Comparison of ENCODE assay signal across 8 cellular contexts in genomic region chr1:46442317-46443161, GRCh38. TPM values are rescaled to one million over a fixed set of nuclear protein-coding genes. Genes with fewer than 3 reads are reported as not detected.
DNase-seq lines count a peak whose midpoint lies in the region; ATAC-seq and TF ChIP-seq lines count a peak whose summit lies in the region.

No MANE protein-coding gene starts in this region.

- H3K27me3 ChIP-seq in adrenal gland (no peaks in the 10 kb centered on the region), right cardiac atrium (ENCODE audit: control insufficient read depth, insufficient read depth) (no peaks in the 10 kb centered on the region), rectal smooth muscle tissue (ENCODE audit: control insufficient read depth, insufficient read depth, low read length) (peaks cover 7% of the 10 kb centered on the region), aorta (ENCODE audit: control insufficient read depth in 1 of 2, insufficient read depth in 2 of 2, low read length in 1 of 2) (no peaks in the 10 kb centered on the region)

- peaks cover 0 to 3% of the 10 kb centered on the region in 2 donors for H3K4me1 ChIP-seq in adrenal gland (replicated peaks in 1 of 2)
- H3K4me1 ChIP-seq in right cardiac atrium (ENCODE audit: control insufficient read depth, insufficient read depth, low read length), result peaks cover 2% of the 10 kb centered on the region
- no peaks in the 10 kb centered on the region for H3K4me1 ChIP-seq in rectal smooth muscle tissue (ENCODE audit: control insufficient read depth, insufficient read depth, low read length)
- H3K4me1 ChIP-seq in aorta (ENCODE audit: control insufficient read depth in 1 of 2, insufficient read depth in 2 of 2, low read length in 2 of 2), result no peaks in the 10 kb centered on the region

- H3K9ac ChIP-seq in rectal smooth muscle tissue (ENCODE audit: low read length), result no peak overlapping the region

- peak overlapping the region in 1 of 4 donors; percentile 38 for H3K4me3 ChIP-seq in adrenal gland
- peak overlapping the region; percentile 12 for H3K4me3 ChIP-seq in right cardiac atrium (ENCODE audit: low read length)
- peak overlapping the region; percentile 62 for H3K4me3 ChIP-seq in rectal smooth muscle tissue (ENCODE audit: low read length)
- no peak overlapping the region for H3K4me3 ChIP-seq in aorta (ENCODE audit: low read length in 2 of 2)

- no peaks in the 10 kb centered on the region for H3K9me3 ChIP-seq in adrenal gland (replicated peaks in 1 of 3)
- H3K9me3 ChIP-seq in right cardiac atrium (ENCODE audit: control insufficient read depth, low read length), result no peaks in the 10 kb centered on the region
- no peaks in the 10 kb centered on the region for H3K9me3 ChIP-seq in aorta (ENCODE audit: control insufficient read depth, low read length)

- ATAC-seq in GM21723 (IDR thresholded peaks at IDR 0.05; ENCODE audit: unreplicated experiment) (peak; percentile 71), right cardiac atrium (peak; percentile 69 to 76), aorta (ENCODE audit: low FRiP score) (peak; percentile 85)

- intact Hi-C loops in adrenal gland (cut with DNase I) (no loop called here), right cardiac atrium (cut with DNase I) (loop anchor here in 1 of 4 donors (10.0 kb wide), 1 partner anchor 82 kb away; no protein-coding TSS in a partner anchor), aorta (cut with DNase I) (loop anchor here (10.0 kb wide), 1 partner anchor 282 kb away; no protein-coding TSS in a partner anchor)

- DNase-seq in DMS153 treated with DMSO at 0.1 percent for 48 hours (lab: John Stamatoyannopoulos, UW; ENCODE audit: unreplicated experiment), result peak; percentile 34
- peak; percentile 78 for DNase-seq in LoVo (ENCODE audit: low spot score)
- peak; percentile 77 for DNase-seq in SW480 (ENCODE audit: low spot score)
- peak; percentile 77 to 93 (median 83) for DNase-seq in adrenal gland
- peak; percentile 71 to 88 (median 87) for DNase-seq in right cardiac atrium
- DNase-seq in aorta, result peak; percentile 77 to 92

- H3K27ac ChIP-seq in adrenal gland (peak overlapping the region in 2 of 5 donors; percentile 64 to 70), right cardiac atrium (ENCODE audit: low read length) (no peak overlapping the region), rectal smooth muscle tissue (ENCODE audit: low read depth, low read length) (no peak overlapping the region), aorta (ENCODE audit: low read depth in 1 of 2, low read length in 2 of 2) (no peak overlapping the region)

- no peaks in the 10 kb centered on the region for H3K36me3 ChIP-seq in adrenal gland (replicated peaks in 1 of 2)
- no peaks in the 10 kb centered on the region for H3K36me3 ChIP-seq in rectal smooth muscle tissue (ENCODE audit: control insufficient read depth, insufficient read depth, low read length)
- no peaks in the 10 kb centered on the region for H3K36me3 ChIP-seq in aorta (ENCODE audit: control insufficient read depth in 1 of 2, insufficient read depth in 2 of 2, low read length in 1 of 2)

- WGBS in adrenal gland, 4 donors, result 9 to 15% (median 11%) methylated on average over 20 to 25 of the region's 25 CpGs
- WGBS in right cardiac atrium, result 8% methylated on average over 25 of the region's 25 CpGs
- 10 to 12% methylated on average over 25 of the region's 25 CpGs for WGBS in aorta, 2 donors

- peak; percentile 74 to 90 (median 84) for TF ChIP-seq CTCF in adrenal gland (IDR thresholded peaks at IDR 0.05)

- TF ChIP-seq POLR2A in adrenal gland (IDR thresholded peaks at IDR 0.05), result no peak

RNA-seq across cellular contexts. Expression of gene DMBX1, which starts 47.1 kb away (rescaled TPM):
- total RNA-seq in adrenal gland (under 1 TPM in 2 of 8 donors, not detected in 6; 0.07 to 0.14 TPM), right cardiac atrium (not detected), aorta (not detected)
- polyA plus RNA-seq in adrenal gland (under 1 TPM in 1 of 3 donors, not detected in 2; 0.16 TPM), right cardiac atrium (not detected), aorta (under 1 TPM in 1 of 2 donors, not detected in 1; 0.38 TPM)

RNA-seq across cellular contexts. Expression of gene FAAH, which starts 48.4 kb away (rescaled TPM):
- total RNA-seq in adrenal gland (10 to 100 TPM; 20.6 to 53.8 (median 38.8) TPM), right cardiac atrium (10 to 100 TPM in 3 of 4 donors, 1 to 10 TPM in 1; 4.8 to 17.2 (median 14.7) TPM), aorta (1 to 10 TPM; 7.3 to 9.6 TPM)
- polyA plus RNA-seq in adrenal gland (100 to 1,000 TPM in 1 of 3 donors, 10 to 100 TPM in 2; 12.0 to 162 (median 89.0) TPM), right cardiac atrium (10.4 TPM), aorta (10 to 100 TPM in 1 of 2 donors, 1 to 10 TPM in 1; 3.3 to 33.2 TPM)

Comparison
In these comparisons a context has a peak if more than half of its experiments do, and no peak if none do; other contexts are left out.
1. DNase-seq: peak in every context shown above with its lines; median percentile 87 in right cardiac atrium; 84 in aorta; 83 in adrenal gland; 78 in LoVo; 77 in SW480; 34 in DMS153 treated with DMSO at 0.1 percent for 48 hours.
2. H3K4me3 ChIP-seq: peak in right cardiac atrium (single experiment) and rectal smooth muscle tissue (single experiment); none in aorta (0 of 2).
3. intact Hi-C loops: an anchor here in aorta (10.0 kb wide); none called in adrenal gland.
4. Peak in every context shown above with its lines, with median percentiles within 50 percentile points of each other: ATAC-seq.